ENCODE assay signal across 9 cellular contexts in genomic region chr22:25403284-25403606, GRCh38.
DNase-seq lines count a peak whose midpoint lies in the region; ATAC-seq, FAIRE-seq and TF ChIP-seq lines count a peak whose summit lies in the region.
"Had no signal": no experiment of that assay in that cellular context is flagged by ENCODE, and none has a peak within 500 bp of the region (broad histone marks: within the 10 kb centered on the region; RNA-seq: fewer than 3 reads in every experiment).

No MANE protein-coding gene starts in this region.

- H3K36me3 Mint-ChIP-seq in T-helper 2 cell treated with Interferon-gamma antibody and Interleukin-4, amounts not matched to agents 5 μg/mL and 100 μg/mL, for 36 hours (ENCODE audit: low read depth) = no peaks in the 10 kb centered on the region
- peaks cover 8% of the 10 kb centered on the region for H3K36me3 Mint-ChIP-seq in activated T-helper 2 cell treated with anti-CD3 and anti-CD28 coated beads, Interferon-gamma antibody, Interleukin-2, Interleukin-4, amounts not matched to agents 10 μg/mL and 5 μg/mL and 100 μg/mL, durations not matched to agents 14 hours and 24 hours and 36 hours (ENCODE audit: low read depth)

- FAIRE-seq in kidney (lab: Jason Lieb, UNC) = no peak

- H3K9me3 ChIP-seq in kidney (ENCODE audit: control insufficient read depth in 1 of 2, low read length in 2 of 2) (no peaks in the 10 kb centered on the region), suprapubic skin (no peaks in the 10 kb centered on the region)

- H3K4me1 Mint-ChIP-seq in T-helper 2 cell treated with Interferon-gamma antibody and Interleukin-4, amounts not matched to agents 5 μg/mL and 100 μg/mL, for 36 hours (ENCODE audit: low read depth) = peaks cover 39% of the 10 kb centered on the region
- peaks cover 42% of the 10 kb centered on the region for H3K4me1 Mint-ChIP-seq in activated T-helper 2 cell treated with anti-CD3 and anti-CD28 coated beads, Interferon-gamma antibody, Interleukin-2, Interleukin-4, amounts not matched to agents 10 μg/mL and 5 μg/mL and 100 μg/mL, durations not matched to agents 14 hours and 24 hours and 36 hours (ENCODE audit: low read depth)

- no peak for TF ChIP-seq CTCF in kidney (IDR thresholded peaks at IDR 0.05; ENCODE audit: borderline replicate concordance, extremely low read depth, insufficient read depth)
- TF ChIP-seq CTCF in suprapubic skin (IDR thresholded peaks at IDR 0.05) = no peak

- H3K4me3 Mint-ChIP-seq in T-helper 2 cell treated with Interferon-gamma antibody and Interleukin-4, amounts not matched to agents 5 μg/mL and 100 μg/mL, for 36 hours = peak overlapping the region; percentile 90
- peak overlapping the region; percentile 86 for H3K4me3 Mint-ChIP-seq in activated T-helper 2 cell treated with anti-CD3 and anti-CD28 coated beads, Interferon-gamma antibody, Interleukin-2, Interleukin-4, amounts not matched to agents 10 μg/mL and 5 μg/mL and 100 μg/mL, durations not matched to agents 14 hours and 24 hours and 36 hours (ENCODE audit: low read depth)

- peak overlapping the region; percentile 10 to 85 for H3K9ac ChIP-seq in kidney (ENCODE audit: low read length in 2 of 2)

- H3K27ac Mint-ChIP-seq in T-helper 2 cell treated with Interferon-gamma antibody and Interleukin-4, amounts not matched to agents 5 μg/mL and 100 μg/mL, for 36 hours = no peak overlapping the region
- H3K27ac Mint-ChIP-seq in activated T-helper 2 cell treated with anti-CD3 and anti-CD28 coated beads, Interferon-gamma antibody, Interleukin-2, Interleukin-4, amounts not matched to agents 10 μg/mL and 5 μg/mL and 100 μg/mL, durations not matched to agents 14 hours and 24 hours and 36 hours = peak overlapping the region; percentile 73

- H3K9me3 Mint-ChIP-seq in T-helper 2 cell treated with Interferon-gamma antibody and Interleukin-4, amounts not matched to agents 5 μg/mL and 100 μg/mL, for 36 hours = no peaks in the 10 kb centered on the region
- no peaks in the 10 kb centered on the region for H3K9me3 Mint-ChIP-seq in activated T-helper 2 cell treated with anti-CD3 and anti-CD28 coated beads, Interferon-gamma antibody, Interleukin-2, Interleukin-4, amounts not matched to agents 10 μg/mL and 5 μg/mL and 100 μg/mL, durations not matched to agents 14 hours and 24 hours and 36 hours

- no peak for TF ChIP-seq EP300 in suprapubic skin (IDR thresholded peaks at IDR 0.05)

- ATAC-seq in HG03280 (IDR thresholded peaks at IDR 0.05; ENCODE audit: unreplicated experiment) = no peak

- no peaks in the 10 kb centered on the region for H3K27me3 Mint-ChIP-seq in T-helper 2 cell treated with Interferon-gamma antibody and Interleukin-4, amounts not matched to agents 5 μg/mL and 100 μg/mL, for 36 hours (ENCODE audit: low read depth)
- no peaks in the 10 kb centered on the region for H3K27me3 Mint-ChIP-seq in activated T-helper 2 cell treated with anti-CD3 and anti-CD28 coated beads, Interferon-gamma antibody, Interleukin-2, Interleukin-4, amounts not matched to agents 10 μg/mL and 5 μg/mL and 100 μg/mL, durations not matched to agents 14 hours and 24 hours and 36 hours (ENCODE audit: low read depth)

- 37% methylated on average over 5 of the region's 6 CpGs for WGBS in suprapubic skin

- intact Hi-C loops in activated T-helper 2 cell treated with anti-CD3 and anti-CD28 coated beads, Interferon-gamma antibody, Interleukin-2, Interleukin-4, amounts not matched to agents 10 μg/mL and 5 μg/mL and 100 μg/mL, durations not matched to agents 14 hours and 24 hours and 36 hours (cut with micrococcal nuclease) = loop anchor here (5.0 to 10.0 kb wide), 2 partner anchors 44 to 598 kb away; partner anchors contain the start of gene SGSM1
- intact Hi-C loops in kidney (cut with DNase I) = no loop called here

- H3K4me3 ChIP-seq in kidney (ENCODE audit: low read length in 2 of 2) (peak overlapping the region; percentile 70 to 81), suprapubic skin (peak overlapping the region; percentile 63)

- H3K36me3 ChIP-seq in kidney (ENCODE audit: control insufficient read depth in 1 of 2, insufficient read depth in 2 of 2, low read length in 2 of 2) (no peaks in the 10 kb centered on the region), suprapubic skin (no peaks in the 10 kb centered on the region)

- no peak for TF ChIP-seq POLR2A in suprapubic skin (IDR thresholded peaks at IDR 0.05)

- H3K4me1 ChIP-seq in kidney (ENCODE audit: control insufficient read depth in 1 of 2, insufficient read depth in 1 of 2, low read depth in 1 of 2, low read length in 2 of 2) (peaks cover 31 to 44% of the 10 kb centered on the region in 2 donors), suprapubic skin (peaks cover 47% of the 10 kb centered on the region)

- H3K27ac ChIP-seq in kidney (ENCODE audit: low read depth in 2 of 2, low read length in 2 of 2) (peak overlapping the region; percentile 80 to 92), suprapubic skin (no peak overlapping the region)

- no peaks in the 10 kb centered on the region for H3K27me3 ChIP-seq in suprapubic skin

- no peak for DNase-seq in T-helper 2 cell treated with Interferon-gamma antibody and Interleukin-4, amounts not matched to agents 5 μg/mL and 100 μg/mL, for 36 hours (ENCODE audit: low spot score)
- no peak for DNase-seq in T-helper 2 cell
- no peak for DNase-seq in activated T-helper 2 cell treated with anti-CD3 and anti-CD28 coated beads, Interferon-gamma antibody, Interleukin-2, Interleukin-4, amounts not matched to agents 10 μg/mL and 5 μg/mL and 100 μg/mL, durations not matched to agents 14 hours and 24 hours and 36 hours (ENCODE audit: low spot score)
- DNase-seq in kidney = no peak
- no peak for DNase-seq in suprapubic skin (ENCODE audit: low spot score in 2 of 2)
- DNase-seq in GM19238 (ENCODE audit: insufficient read length, low spot score) = no peak
- no peak for DNase-seq in NCI-H1930 (lab: John Stamatoyannopoulos, UW)
- DNase-seq: activated CD4-positive, CD25-positive, alpha-beta regulatory T cell treated with anti-CD3 and anti-CD28 coated beads, Interleukin-2, amount 50 U/mL, for 72 hours had no signal
